In the genomic region with DNA sequence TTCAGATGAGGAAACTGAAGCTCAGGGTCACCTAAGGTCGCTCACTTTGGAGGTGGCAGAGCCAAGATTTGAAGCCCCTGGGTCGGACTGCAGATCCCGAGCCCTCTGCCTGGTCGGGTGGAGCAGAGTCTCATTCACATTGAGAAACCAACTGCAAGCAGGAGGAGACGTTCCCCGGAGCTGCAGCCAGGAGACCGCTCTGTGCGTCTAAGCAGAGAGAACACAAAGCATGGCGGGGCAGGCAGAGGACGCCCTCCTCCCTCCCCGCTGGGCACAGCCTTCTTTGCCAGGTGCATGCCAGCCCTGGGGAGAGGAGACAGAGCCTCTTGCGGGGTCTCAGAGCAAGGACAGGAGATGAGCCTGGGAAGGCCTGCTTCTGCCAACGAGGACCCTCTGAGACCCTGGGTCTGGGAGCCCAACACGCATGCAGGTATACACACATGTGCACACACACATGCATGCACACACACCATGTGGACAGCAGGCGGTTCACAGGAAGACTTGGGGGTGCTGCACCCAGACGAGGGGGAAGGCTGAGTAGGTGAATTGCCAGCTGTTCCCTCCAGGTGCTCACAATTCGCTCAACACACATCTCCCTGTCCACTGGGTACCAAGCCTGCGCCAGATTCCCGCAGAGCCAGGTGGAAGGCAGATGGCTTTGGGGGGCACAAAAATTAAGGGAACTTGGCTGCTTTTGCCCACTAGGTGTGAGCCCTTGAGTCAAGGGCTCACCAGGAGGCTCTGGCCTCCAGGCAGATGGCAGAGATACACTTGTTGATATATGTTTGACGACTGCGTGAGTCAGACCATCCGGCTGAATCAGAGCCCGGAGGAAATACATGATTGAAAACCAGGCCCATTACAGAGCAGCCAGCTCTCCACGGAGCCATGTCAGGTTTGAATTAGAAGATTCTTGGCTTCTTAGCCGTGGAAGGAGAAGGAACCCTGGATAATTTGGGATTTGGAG, we compare ENCODE assay signal across 10 cellular contexts. TPM values are rescaled to one million over a fixed set of nuclear protein-coding genes. Genes with fewer than 3 reads are reported as not detected.
DNase-seq lines count a peak whose midpoint lies in the region; ATAC-seq lines count a peak whose summit lies in the region.
"Had no signal": no experiment of that assay in that cellular context is flagged by ENCODE, and none has a peak within 500 bp of the region (broad histone marks: within the 10 kb centered on the region; RNA-seq: fewer than 3 reads in every experiment).

No MANE protein-coding gene starts in this region.

- in situ Hi-C loops in T47D (cut with HindIII; ENCODE audit: low pct_unique_long_range_greater_than_20kb, low sequenced_read_pairs): no loop called here

- DNase-seq in activated T-cell treated with anti-CD3 and anti-CD28 coated beads for 48 hours (ENCODE audit: low read depth) (peak; percentile 22), NOMO-1 (lab: John Stamatoyannopoulos, UW; ENCODE audit: unreplicated experiment in 2 of 2) (peak; percentile 35 to 79), T47D (ENCODE audit: low read depth in 1 of 2, low spot score in 1 of 2) (peak; percentile 73 to 76), renal cortical epithelial cell (ENCODE audit: low read depth) (peak; percentile 63), aorta (no peak)
- no peak for DNase-seq in activated T-cell treated with anti-CD3 and anti-CD28 coated beads, Interleukin-2, amount 50 U/mL, for 1 hour

- H3K4me3 ChIP-seq in aorta (ENCODE audit: low read length in 2 of 2): no peak overlapping the region
- H3K4me3 ChIP-seq: right lobe of liver had no signal

- 89% methylated on average over 24 to 25 of the region's 25 CpGs for WGBS in aorta, 2 donors

- no peaks in the 10 kb centered on the region for H3K27me3 ChIP-seq in aorta (ENCODE audit: control insufficient read depth in 1 of 2, insufficient read depth in 2 of 2, low read length in 1 of 2)
- H3K27me3 ChIP-seq: right lobe of liver had no signal

- H3K36me3 ChIP-seq in aorta (ENCODE audit: control insufficient read depth in 1 of 2, insufficient read depth in 2 of 2, low read length in 1 of 2): no peaks in the 10 kb centered on the region
- H3K36me3 ChIP-seq: right lobe of liver had no signal

- H3K9me3 ChIP-seq in aorta (ENCODE audit: control insufficient read depth, low read length): no peaks in the 10 kb centered on the region
- H3K9me3 ChIP-seq: right lobe of liver had no signal

- no peak overlapping the region for H3K4me3 Mint-ChIP-seq in stimulated activated memory B cell treated with anti-CD40 and anti-IgM and Interleukin-4, amounts not matched to agents 10 μg/mL and 1 μg/mL and 100 μg/mL, for 72 hours

- no peaks in the 10 kb centered on the region for H3K4me1 ChIP-seq in aorta (ENCODE audit: control insufficient read depth in 1 of 2, insufficient read depth in 2 of 2, low read length in 2 of 2)
- H3K4me1 ChIP-seq: right lobe of liver had no signal

- no peaks in the 10 kb centered on the region for H3K9me3 Mint-ChIP-seq in stimulated activated memory B cell treated with anti-CD40 and anti-IgM and Interleukin-4, amounts not matched to agents 10 μg/mL and 1 μg/mL and 100 μg/mL, for 72 hours

- no peak for ATAC-seq in stimulated activated memory B cell treated with anti-CD40 and anti-IgM and Interleukin-4, amounts not matched to agents 10 μg/mL and 1 μg/mL and 100 μg/mL, for 72 hours
- ATAC-seq in aorta (ENCODE audit: low FRiP score) (no peak), HG03342 (IDR thresholded peaks at IDR 0.05; ENCODE audit: unreplicated experiment) (no peak)

- H3K36me3 Mint-ChIP-seq in stimulated activated memory B cell treated with anti-CD40 and anti-IgM and Interleukin-4, amounts not matched to agents 10 μg/mL and 1 μg/mL and 100 μg/mL, for 72 hours: no peaks in the 10 kb centered on the region

- intact Hi-C loops in aorta (cut with DNase I): no loop called here

- H3K27me3 Mint-ChIP-seq in stimulated activated memory B cell treated with anti-CD40 and anti-IgM and Interleukin-4, amounts not matched to agents 10 μg/mL and 1 μg/mL and 100 μg/mL, for 72 hours: peaks cover 65% of the 10 kb centered on the region

- no peak overlapping the region for H3K27ac Mint-ChIP-seq in stimulated activated memory B cell treated with anti-CD40 and anti-IgM and Interleukin-4, amounts not matched to agents 10 μg/mL and 1 μg/mL and 100 μg/mL, for 72 hours

- H3K4me1 Mint-ChIP-seq in stimulated activated memory B cell treated with anti-CD40 and anti-IgM and Interleukin-4, amounts not matched to agents 10 μg/mL and 1 μg/mL and 100 μg/mL, for 72 hours: peaks cover 10% of the 10 kb centered on the region

- H3K27ac ChIP-seq in aorta (ENCODE audit: low read depth in 1 of 2, low read length in 2 of 2): no peak overlapping the region
- H3K27ac ChIP-seq: right lobe of liver, VCaP had no signal

RNA-seq across cellular contexts. Expression of gene NTSR1, which starts 5.5 kb away (rescaled TPM):
- total RNA-seq in renal cortical epithelial cell (not detected in 2 replicates), aorta (not detected)
- not detected for polyA plus RNA-seq in aorta

Comparison
In these comparisons a context has a peak if more than half of its experiments do, and no peak if none do; other contexts are left out.
1. DNase-seq: peak in activated T-cell treated with anti-CD3 and anti-CD28 coated beads for 48 hours (single experiment), NOMO-1 (2 of 2), T47D (2 of 2) and renal cortical epithelial cell (single experiment); none in activated T-cell treated with anti-CD3 and anti-CD28 coated beads, Interleukin-2, amount 50 U/mL, for 1 hour (single experiment) and aorta (0 of 2).